ENCODE assay signal across 9 cellular contexts in the genomic region with DNA sequence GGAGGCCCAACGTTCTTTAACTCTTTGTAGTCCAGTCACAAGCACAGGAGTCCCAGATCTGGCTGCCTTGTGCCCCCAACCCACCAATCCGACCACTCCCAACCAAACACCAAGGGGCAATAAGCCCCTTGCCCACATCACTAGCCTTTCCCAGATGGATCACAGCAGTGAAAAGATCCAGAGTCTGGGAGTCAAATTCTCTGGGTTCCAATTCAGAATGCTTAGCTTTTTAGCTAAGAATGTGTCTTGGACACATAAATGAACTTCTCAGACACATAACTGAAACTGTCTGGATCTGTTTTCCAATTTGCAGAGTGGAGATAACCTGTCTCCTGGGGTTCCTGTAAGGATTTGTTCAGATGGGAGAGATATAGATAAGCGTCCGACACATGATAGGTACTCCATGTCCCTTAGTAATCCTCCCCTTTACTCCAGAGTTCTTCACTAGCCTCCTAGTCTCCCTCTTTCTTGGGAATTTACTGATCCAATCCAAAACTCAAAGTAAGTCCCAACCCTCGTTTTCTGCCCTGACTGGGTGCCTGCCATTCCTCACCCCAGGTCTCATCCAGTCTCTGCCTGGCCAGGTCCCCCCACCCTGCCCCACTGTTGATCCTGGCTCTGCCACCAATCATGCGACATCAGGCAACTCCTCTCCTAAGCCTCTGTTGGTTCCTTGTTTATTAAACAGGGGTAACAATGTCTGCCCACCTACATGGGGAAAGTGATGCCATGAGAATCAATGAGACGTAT. TPM values are rescaled to one million over a fixed set of nuclear protein-coding genes. Genes with fewer than 3 reads are reported as not detected.
DNase-seq lines count a peak whose midpoint lies in the region; ATAC-seq and TF ChIP-seq lines count a peak whose summit lies in the region.
"Had no signal": no experiment of that assay in that cellular context is flagged by ENCODE, and none has a peak within 500 bp of the region (broad histone marks: within the 10 kb centered on the region; RNA-seq: fewer than 3 reads in every experiment).

No MANE protein-coding gene starts in this region.

- intact Hi-C loops in activated CD4-positive, alpha-beta memory T cell treated with anti-CD3 and anti-CD28 coated beads for 36 hours (cut with micrococcal nuclease): no loop called here

- H3K27ac Mint-ChIP-seq in activated CD4-positive, alpha-beta memory T cell treated with anti-CD3 and anti-CD28 coated beads for 36 hours: no peak overlapping the region

- no peak overlapping the region for H3K4me3 Mint-ChIP-seq in activated CD4-positive, alpha-beta memory T cell treated with anti-CD3 and anti-CD28 coated beads for 36 hours

- peak overlapping the region; percentile 88 for H3K4me2 ChIP-seq in DND-41 (ENCODE audit: insufficient read depth, low read length)

- H3K4me1 ChIP-seq in DND-41 (ENCODE audit: insufficient read depth, low read length) (peaks cover 47% of the 10 kb centered on the region), SJCRH30 (peaks cover 13% of the 10 kb centered on the region), foreskin keratinocyte (peaks cover 14% of the 10 kb centered on the region), rectal smooth muscle tissue (ENCODE audit: control insufficient read depth, insufficient read depth, low read length) (peaks cover 31% of the 10 kb centered on the region)

- H3K36me3 ChIP-seq in DND-41 (ENCODE audit: insufficient read depth, low read length) (peaks cover 19% of the 10 kb centered on the region), SJCRH30 (no peaks in the 10 kb centered on the region), rectal smooth muscle tissue (ENCODE audit: control insufficient read depth, insufficient read depth, low read length) (peaks cover 7% of the 10 kb centered on the region)

- H3K9ac ChIP-seq in DND-41 (ENCODE audit: low read depth, low read length) (peak overlapping the region; percentile 83), rectal smooth muscle tissue (ENCODE audit: low read length) (peak overlapping the region; percentile 99)

- peak overlapping the region; percentile 57 to 72; a peak in 3 of 4 replicates for H3K4me3 ChIP-seq in DND-41 (ENCODE audit: low read depth in 1 of 2, low read length in 2 of 2)
- H3K4me3 ChIP-seq in SJCRH30: peak overlapping the region; percentile 93
- H3K4me3 ChIP-seq in rectal smooth muscle tissue (ENCODE audit: low read length): peak overlapping the region; percentile 94

- H4K20me1 ChIP-seq in DND-41 (ENCODE audit: insufficient read depth, low read length): peaks cover 6% of the 10 kb centered on the region; the same call in 1 of the 2 replicates

- H2AFZ ChIP-seq in DND-41 (ENCODE audit: low read depth, low read length): peak overlapping the region; percentile 87

- H3K27me3 ChIP-seq in DND-41 (ENCODE audit: insufficient read depth, low read length, poor library complexity) (no peaks in the 10 kb centered on the region), SJCRH30 (no peaks in the 10 kb centered on the region), foreskin keratinocyte (no peaks in the 10 kb centered on the region), rectal smooth muscle tissue (ENCODE audit: control insufficient read depth, insufficient read depth, low read length) (no peaks in the 10 kb centered on the region)

- TF ChIP-seq CTCF in DND-41 (IDR thresholded peaks at IDR 0.05; ENCODE audit: borderline replicate concordance, extremely low read depth, low read length, poor library complexity, severe bottlenecking) (no peak), foreskin keratinocyte (conservative IDR thresholded peaks at IDR 0.05) (no peak)

- H3K79me2 ChIP-seq in DND-41 (ENCODE audit: insufficient read depth, low read length): peaks cover 52% of the 10 kb centered on the region

- peak overlapping the region; percentile 98 for H3K27ac ChIP-seq in DND-41 (ENCODE audit: low read length)
- H3K27ac ChIP-seq in SJCRH30: peak overlapping the region; percentile 71
- H3K27ac ChIP-seq in foreskin keratinocyte: no peak overlapping the region
- peak overlapping the region; percentile 98 for H3K27ac ChIP-seq in rectal smooth muscle tissue (ENCODE audit: low read depth, low read length)

- H3K9me3 Mint-ChIP-seq in activated CD4-positive, alpha-beta memory T cell treated with anti-CD3 and anti-CD28 coated beads for 36 hours: no peaks in the 10 kb centered on the region

- CTCF ChIA-PET in activated CD4-positive, alpha-beta memory T cell treated with anti-CD3 and anti-CD28 coated beads for 36 hours (lab: Charles Lee): interaction anchor here (0.9 to 1.2 kb wide), 2 partner anchors 123 to 124 kb away, joined by 3 to 4 read pairs; no protein-coding TSS in a partner anchor

- H3K36me3 Mint-ChIP-seq in activated CD4-positive, alpha-beta memory T cell treated with anti-CD3 and anti-CD28 coated beads for 36 hours: no peaks in the 10 kb centered on the region

- DNase-seq in DND-41 (no peak), SJCRH30 (no peak), foreskin keratinocyte (peak; percentile 55 to 71), AG08395 (ENCODE audit: low spot score) (no peak), COLO668 (lab: John Stamatoyannopoulos, UW; ENCODE audit: unreplicated experiment) (no peak)
- DNase-seq in activated CD4-positive, alpha-beta T cell treated with anti-CD3 and anti-CD28 coated beads, Interleukin-2, amount 50 U/mL, for 48 hours: no peak
- no peak for DNase-seq in activated CD4-positive, alpha-beta memory T cell treated with anti-CD3 and anti-CD28 coated beads for 36 hours
- DNase-seq: SIG-M5 had no signal

- no peaks in the 10 kb centered on the region for H3K27me3 Mint-ChIP-seq in activated CD4-positive, alpha-beta memory T cell treated with anti-CD3 and anti-CD28 coated beads for 36 hours

- H3K4me1 Mint-ChIP-seq in activated CD4-positive, alpha-beta memory T cell treated with anti-CD3 and anti-CD28 coated beads for 36 hours (ENCODE audit: low read depth): peaks cover 41% of the 10 kb centered on the region

- no peak for ATAC-seq in DND-41 (ENCODE audit: insufficient read depth, low read depth)
- ATAC-seq in foreskin keratinocyte: no peak

- POLR2A ChIA-PET in activated CD4-positive, alpha-beta memory T cell treated with anti-CD3 and anti-CD28 coated beads for 36 hours (lab: Charles Lee): interaction anchor here (1.1 to 1.6 kb wide), 2 partner anchors 21 to 128 kb away, joined by 4 to 6 read pairs; a partner anchor contains a TSS

- H3K9me3 ChIP-seq in DND-41 (ENCODE audit: insufficient read depth, low read length, severe bottlenecking) (no peaks in the 10 kb centered on the region), SJCRH30 (replicated peaks) (no peaks in the 10 kb centered on the region)

RNA-seq across cellular contexts. Expression of a gene that starts 0.4 kb away (rescaled TPM):
- 34.3 and 40.2 TPM in 2 replicates for total RNA-seq in SJCRH30 (2014; rRNA removed; shearing (Covaris generic))
- 125 and 135 TPM in 2 replicates for total RNA-seq in foreskin keratinocyte
- 113 TPM in 2 replicates for polyA plus RNA-seq in foreskin keratinocyte
- total RNA-seq in activated CD4-positive, alpha-beta memory T cell treated with anti-CD3 and anti-CD28 coated beads for 36 hours: 10 to 100 TPM; 47.5 to 49.6 TPM

RNA-seq across cellular contexts. Expression of a gene that starts 31.8 kb away (rescaled TPM):
- 0.06 TPM in 1 of 2 replicates, not detected in the other for total RNA-seq in SJCRH30 (2014; rRNA removed; shearing (Covaris generic))
- total RNA-seq in foreskin keratinocyte: 3.3 and 4.5 TPM in 2 replicates
- 3.5 and 3.6 TPM in 2 replicates for polyA plus RNA-seq in foreskin keratinocyte
- total RNA-seq in activated CD4-positive, alpha-beta memory T cell treated with anti-CD3 and anti-CD28 coated beads for 36 hours: not detected

RNA-seq across cellular contexts. Expression of a gene that starts 33.0 kb away (rescaled TPM):
- total RNA-seq in SJCRH30 (2014; rRNA removed; shearing (Covaris generic)): not detected in 2 replicates
- 1.1 and 3.2 TPM in 2 replicates for total RNA-seq in foreskin keratinocyte
- polyA plus RNA-seq in foreskin keratinocyte: 1.2 and 3.2 TPM in 2 replicates
- total RNA-seq in activated CD4-positive, alpha-beta memory T cell treated with anti-CD3 and anti-CD28 coated beads for 36 hours: under 1 TPM; 0.17 to 0.26 TPM

RNA-seq across cellular contexts. Expression of a gene that starts 41.6 kb away (rescaled TPM):
- 14.7 and 16.5 TPM in 2 replicates for total RNA-seq in SJCRH30 (2014; rRNA removed; shearing (Covaris generic))
- total RNA-seq in foreskin keratinocyte: 112 and 121 TPM in 2 replicates
- polyA plus RNA-seq in foreskin keratinocyte: 119 and 138 TPM in 2 replicates
- 1 to 10 TPM; 1.5 to 1.9 TPM for total RNA-seq in activated CD4-positive, alpha-beta memory T cell treated with anti-CD3 and anti-CD28 coated beads for 36 hours

Comparison
In these comparisons a context has a peak if more than half of its experiments do, and no peak if none do; other contexts are left out.
1. DNase-seq: peak in foreskin keratinocyte (2 of 2); none in DND-41 (single experiment), SJCRH30 (0 of 2), AG08395 (single experiment), activated CD4-positive, alpha-beta T cell treated with anti-CD3 and anti-CD28 coated beads, Interleukin-2, amount 50 U/mL, for 48 hours (0 of 2), activated CD4-positive, alpha-beta memory T cell treated with anti-CD3 and anti-CD28 coated beads for 36 hours (single experiment) and COLO668 (single experiment).
2. Peak in every context shown above with its lines, with median percentiles within 50 percentile points of each other: H3K4me3 ChIP-seq.